ENCODE assay signal across 1 cellular context in the genomic region with DNA sequence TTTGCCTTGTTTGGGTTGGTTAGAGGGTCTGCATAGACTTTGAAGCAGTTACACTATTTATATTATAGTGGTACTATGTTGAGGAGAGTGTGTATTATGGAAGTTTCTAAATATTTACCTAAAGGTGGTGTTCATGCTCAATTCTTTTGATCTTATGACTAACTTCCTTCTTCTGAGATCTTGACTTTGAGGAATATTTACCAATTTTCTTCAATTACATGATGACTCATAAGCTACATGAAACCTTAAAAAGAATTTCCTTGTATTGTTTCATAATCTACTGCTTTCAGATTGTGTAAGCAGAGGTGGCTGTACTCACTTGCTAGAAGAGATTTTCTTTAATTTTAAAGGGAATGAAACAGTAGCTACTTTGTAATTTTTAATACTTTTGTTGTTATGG.
TF ChIP-seq lines count a peak whose summit lies in the region.

No MANE protein-coding gene starts in this region.

TF ChIP-seq in HepG2, 621 proteins besides CTCF, POLR2A, EP300 and RAD21 (continued from another document):
- TF ChIP-seq ZFP36L2 (CRISPR knock-in tag; IDR thresholded peaks at IDR 0.05) (no peak), SIX1 (CRISPR knock-in tag; IDR thresholded peaks at IDR 0.05; ENCODE audit: borderline replicate concordance) (no peak), ZFP36 (IDR thresholded peaks at IDR 0.05; ENCODE audit: borderline replicate concordance, low read depth, low read length, partially characterized antibody) (no peak), TCF7L2 (IDR thresholded peaks at IDR 0.05; ENCODE audit: low read depth, low read length) (no peak), POLR2AphosphoS5 (IDR thresholded peaks at IDR 0.05; ENCODE audit: low read depth, low read length) (no peak), KLF12 (CRISPR knock-in tag; IDR thresholded peaks at IDR 0.05; ENCODE audit: borderline replicate concordance) (no peak), ZKSCAN8 (CRISPR knock-in tag; IDR thresholded peaks at IDR 0.05; ENCODE audit: borderline replicate concordance) (no peak), HDAC6 (IDR thresholded peaks at IDR 0.05; ENCODE audit: low read depth, low read length) (no peak), ZNF781 (CRISPR knock-in tag; IDR thresholded peaks at IDR 0.05; ENCODE audit: borderline replicate concordance, not compliant biosample characterization) (no peak), HDAC2 (CRISPR knock-in tag; IDR thresholded peaks at IDR 0.05) (no peak), JARID2 (CRISPR knock-in tag; IDR thresholded peaks at IDR 0.05; ENCODE audit: insufficient replicate concordance) (no peak), FOXA3 (CRISPR knock-in tag; IDR thresholded peaks at IDR 0.05) (no peak)
- TF ChIP-seq, protein P1, sequence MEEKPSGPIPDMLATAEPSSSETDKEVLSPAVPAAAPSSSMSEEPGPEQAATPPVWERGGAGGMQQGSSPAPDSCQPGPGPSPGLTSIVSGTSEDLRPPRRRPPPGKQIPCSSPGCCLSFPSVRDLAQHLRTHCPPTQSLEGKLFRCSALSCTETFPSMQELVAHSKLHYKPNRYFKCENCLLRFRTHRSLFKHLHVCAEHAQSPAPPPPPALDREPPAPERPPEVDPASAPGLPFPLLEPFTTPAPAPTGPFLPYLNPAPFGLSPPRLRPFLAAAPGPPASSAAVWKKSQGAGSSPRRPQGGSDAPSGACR (CRISPR knock-in tag; IDR thresholded peaks at IDR 0.05) = no peak
- TF ChIP-seq, protein P2, sequence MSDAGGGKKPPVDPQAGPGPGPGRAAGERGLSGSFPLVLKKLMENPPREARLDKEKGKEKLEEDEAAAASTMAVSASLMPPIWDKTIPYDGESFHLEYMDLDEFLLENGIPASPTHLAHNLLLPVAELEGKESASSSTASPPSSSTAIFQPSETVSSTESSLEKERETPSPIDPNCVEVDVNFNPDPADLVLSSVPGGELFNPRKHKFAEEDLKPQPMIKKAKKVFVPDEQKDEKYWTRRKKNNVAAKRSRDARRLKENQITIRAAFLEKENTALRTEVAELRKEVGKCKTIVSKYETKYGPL (CRISPR knock-in tag; IDR thresholded peaks at IDR 0.05) = no peak
- TF ChIP-seq, protein P3, sequence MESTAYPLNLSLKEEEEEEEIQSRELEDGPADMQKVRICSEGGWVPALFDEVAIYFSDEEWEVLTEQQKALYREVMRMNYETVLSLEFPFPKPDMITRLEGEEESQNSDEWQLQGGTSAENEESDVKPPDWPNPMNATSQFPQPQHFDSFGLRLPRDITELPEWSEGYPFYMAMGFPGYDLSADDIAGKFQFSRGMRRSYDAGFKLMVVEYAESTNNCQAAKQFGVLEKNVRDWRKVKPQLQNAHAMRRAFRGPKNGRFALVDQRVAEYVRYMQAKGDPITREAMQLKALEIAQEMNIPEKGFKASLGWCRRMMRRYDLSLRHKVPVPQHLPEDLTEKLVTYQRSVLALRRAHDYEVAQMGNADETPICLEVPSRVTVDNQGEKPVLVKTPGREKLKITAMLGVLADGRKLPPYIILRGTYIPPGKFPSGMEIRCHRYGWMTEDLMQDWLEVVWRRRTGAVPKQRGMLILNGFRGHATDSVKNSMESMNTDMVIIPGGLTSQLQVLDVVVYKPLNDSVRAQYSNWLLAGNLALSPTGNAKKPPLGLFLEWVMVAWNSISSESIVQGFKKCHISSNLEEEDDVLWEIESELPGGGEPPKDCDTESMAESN (CRISPR knock-in tag; conservative IDR thresholded peaks at IDR 0.05) = no peak
- TF ChIP-seq, protein P4, sequence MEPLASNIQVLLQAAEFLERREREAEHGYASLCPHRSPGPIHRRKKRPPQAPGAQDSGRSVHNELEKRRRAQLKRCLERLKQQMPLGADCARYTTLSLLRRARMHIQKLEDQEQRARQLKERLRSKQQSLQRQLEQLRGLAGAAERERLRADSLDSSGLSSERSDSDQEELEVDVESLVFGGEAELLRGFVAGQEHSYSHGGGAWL (CRISPR knock-in tag; IDR thresholded peaks at IDR 0.05) = no peak
- TF ChIP-seq, protein P5, sequence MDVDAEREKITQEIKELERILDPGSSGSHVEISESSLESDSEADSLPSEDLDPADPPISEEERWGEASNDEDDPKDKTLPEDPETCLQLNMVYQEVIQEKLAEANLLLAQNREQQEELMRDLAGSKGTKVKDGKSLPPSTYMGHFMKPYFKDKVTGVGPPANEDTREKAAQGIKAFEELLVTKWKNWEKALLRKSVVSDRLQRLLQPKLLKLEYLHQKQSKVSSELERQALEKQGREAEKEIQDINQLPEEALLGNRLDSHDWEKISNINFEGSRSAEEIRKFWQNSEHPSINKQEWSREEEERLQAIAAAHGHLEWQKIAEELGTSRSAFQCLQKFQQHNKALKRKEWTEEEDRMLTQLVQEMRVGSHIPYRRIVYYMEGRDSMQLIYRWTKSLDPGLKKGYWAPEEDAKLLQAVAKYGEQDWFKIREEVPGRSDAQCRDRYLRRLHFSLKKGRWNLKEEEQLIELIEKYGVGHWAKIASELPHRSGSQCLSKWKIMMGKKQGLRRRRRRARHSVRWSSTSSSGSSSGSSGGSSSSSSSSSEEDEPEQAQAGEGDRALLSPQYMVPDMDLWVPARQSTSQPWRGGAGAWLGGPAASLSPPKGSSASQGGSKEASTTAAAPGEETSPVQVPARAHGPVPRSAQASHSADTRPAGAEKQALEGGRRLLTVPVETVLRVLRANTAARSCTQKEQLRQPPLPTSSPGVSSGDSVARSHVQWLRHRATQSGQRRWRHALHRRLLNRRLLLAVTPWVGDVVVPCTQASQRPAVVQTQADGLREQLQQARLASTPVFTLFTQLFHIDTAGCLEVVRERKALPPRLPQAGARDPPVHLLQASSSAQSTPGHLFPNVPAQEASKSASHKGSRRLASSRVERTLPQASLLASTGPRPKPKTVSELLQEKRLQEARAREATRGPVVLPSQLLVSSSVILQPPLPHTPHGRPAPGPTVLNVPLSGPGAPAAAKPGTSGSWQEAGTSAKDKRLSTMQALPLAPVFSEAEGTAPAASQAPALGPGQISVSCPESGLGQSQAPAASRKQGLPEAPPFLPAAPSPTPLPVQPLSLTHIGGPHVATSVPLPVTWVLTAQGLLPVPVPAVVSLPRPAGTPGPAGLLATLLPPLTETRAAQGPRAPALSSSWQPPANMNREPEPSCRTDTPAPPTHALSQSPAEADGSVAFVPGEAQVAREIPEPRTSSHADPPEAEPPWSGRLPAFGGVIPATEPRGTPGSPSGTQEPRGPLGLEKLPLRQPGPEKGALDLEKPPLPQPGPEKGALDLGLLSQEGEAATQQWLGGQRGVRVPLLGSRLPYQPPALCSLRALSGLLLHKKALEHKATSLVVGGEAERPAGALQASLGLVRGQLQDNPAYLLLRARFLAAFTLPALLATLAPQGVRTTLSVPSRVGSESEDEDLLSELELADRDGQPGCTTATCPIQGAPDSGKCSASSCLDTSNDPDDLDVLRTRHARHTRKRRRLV (CRISPR knock-in tag; IDR thresholded peaks at IDR 0.05) = no peak
